Comparison of ENCODE assay signal across 16 cellular contexts in genomic region chr15:20361091-20361490, GRCh38.
DNase-seq lines count a peak whose midpoint lies in the region; ATAC-seq and TF ChIP-seq lines count a peak whose summit lies in the region.
"Had no signal": no experiment of that assay in that cellular context is flagged by ENCODE, and none has a peak within 500 bp of the region (broad histone marks: within the 10 kb centered on the region; RNA-seq: fewer than 3 reads in every experiment).

No MANE protein-coding gene starts in this region.

- H3K9me3 Mint-ChIP-seq in endodermal cell, result no peaks in the 10 kb centered on the region
- H3K9me3 Mint-ChIP-seq: CD4-positive, alpha-beta memory T cell had no signal

- 0 out of 3 replicates have a peak, but pooled peaks have one; percentile 2 for ATAC-seq in RWPE2 (ENCODE audit: low read depth)
- ATAC-seq in thoracic aorta (ENCODE audit: insufficient number of reproducible peaks, low FRiP score, low read depth), result peak; percentile 15
- ATAC-seq in HG02970 (IDR thresholded peaks at IDR 0.05; ENCODE audit: low FRiP score, unreplicated experiment), result no peak

- no peaks in the 10 kb centered on the region for H3K27me3 Mint-ChIP-seq in endodermal cell (ENCODE audit: insufficient read depth)

- H3K4me1 Mint-ChIP-seq in endodermal cell, result no peaks in the 10 kb centered on the region

- H3K27ac ChIP-seq in HUES64 (ENCODE audit: low read depth, low read length) (no peak overlapping the region), RWPE2 (ENCODE audit: poor library complexity, severe bottlenecking) (no peak overlapping the region), endodermal cell (ENCODE audit: low read depth, low read length) (no peak overlapping the region), thoracic aorta (no peak overlapping the region)
- H3K27ac ChIP-seq: GM23248 had no signal

- H3K36me3 ChIP-seq in HUES64 (ENCODE audit: insufficient read depth, low read length), result no peaks in the 10 kb centered on the region
- no peaks in the 10 kb centered on the region for H3K36me3 ChIP-seq in RWPE2 (ENCODE audit: low read depth)
- no peaks in the 10 kb centered on the region for H3K36me3 ChIP-seq in endodermal cell (ENCODE audit: control insufficient read depth, insufficient read depth, low read length)
- H3K36me3 ChIP-seq in thoracic aorta, result no peaks in the 10 kb centered on the region

- H3K27me3 ChIP-seq in HUES64 (ENCODE audit: insufficient read depth, low read length) (no peaks in the 10 kb centered on the region), RWPE2 (ENCODE audit: insufficient read depth, poor library complexity, severe bottlenecking) (peaks cover 35% of the 10 kb centered on the region), endodermal cell (ENCODE audit: control insufficient read depth, insufficient read depth, low read length, poor library complexity, severe bottlenecking) (no peaks in the 10 kb centered on the region), thoracic aorta (replicated peaks; ENCODE audit: insufficient read depth) (no peaks in the 10 kb centered on the region)

- H3K36me3 Mint-ChIP-seq in endodermal cell (ENCODE audit: low read depth), result peaks cover under 1% of the 10 kb centered on the region
- H3K36me3 Mint-ChIP-seq: CD4-positive, alpha-beta memory T cell had no signal

- no peaks in the 10 kb centered on the region for H3K4me1 ChIP-seq in HUES64 (ENCODE audit: insufficient read depth, low read length)
- no peaks in the 10 kb centered on the region for H3K4me1 ChIP-seq in RWPE2 (ENCODE audit: insufficient read depth, poor library complexity, severe bottlenecking)
- no peaks in the 10 kb centered on the region for H3K4me1 ChIP-seq in endodermal cell (ENCODE audit: control insufficient read depth, insufficient read depth, low read length)
- no peaks in the 10 kb centered on the region for H3K4me1 ChIP-seq in thoracic aorta (ENCODE audit: control insufficient read depth in 1 of 2, low read depth in 2 of 2)

- H3K4me3 ChIP-seq in HUES64 (ENCODE audit: low read length) (peak overlapping the region; percentile 0; the same call in 1 of the 2 replicates), RWPE2 (ENCODE audit: severe bottlenecking) (no peak overlapping the region), endodermal cell (ENCODE audit: low read length) (peak overlapping the region; percentile 11), thoracic aorta (no peak overlapping the region)
- H3K4me3 ChIP-seq: GM23248 had no signal

- H3K9me3 ChIP-seq in HUES64 (ENCODE audit: insufficient read depth, low read depth, low read length), result peaks cover 100% of the 10 kb centered on the region
- peaks cover 2% of the 10 kb centered on the region for H3K9me3 ChIP-seq in RWPE2 (ENCODE audit: severe bottlenecking)
- H3K9me3 ChIP-seq in endodermal cell (ENCODE audit: control insufficient read depth, low read length), result peaks cover 88% of the 10 kb centered on the region
- H3K9me3 ChIP-seq in thoracic aorta, result no peaks in the 10 kb centered on the region

- DNase-seq in RWPE2 (ENCODE audit: low spot score), result no peak
- DNase-seq in endodermal cell, result no peak
- no peak for DNase-seq in thoracic aorta (ENCODE audit: low spot score)
- DNase-seq in iPS-NIHi11 (ENCODE audit: low spot score), result no peak
- no peak for DNase-seq in RKO (ENCODE audit: low spot score)
- DNase-seq: C1 segment of cervical spinal cord; Calu3; CD4-positive, alpha-beta memory T cell; COR-L47; DMS53; DMS79 treated with DMSO at 0.1 percent for 48 hours; GM23248; H7; HCEC 1CT had no signal

- no peak overlapping the region for H3K4me3 Mint-ChIP-seq in endodermal cell
- H3K4me3 Mint-ChIP-seq: CD4-positive, alpha-beta memory T cell had no signal

- TF ChIP-seq CTCF in RWPE2 (IDR thresholded peaks at IDR 0.05; ENCODE audit: poor library complexity, severe bottlenecking) (no peak), endodermal cell (conservative IDR thresholded peaks at IDR 0.05) (no peak), thoracic aorta (IDR thresholded peaks at IDR 0.05) (no peak)

- no peak overlapping the region for H3K27ac Mint-ChIP-seq in endodermal cell
- H3K27ac Mint-ChIP-seq: CD4-positive, alpha-beta memory T cell had no signal

- H3K9ac ChIP-seq in HUES64 (ENCODE audit: low read depth, low read length) (no peak overlapping the region), endodermal cell (ENCODE audit: extremely low read depth, low read length, poor library complexity, severe bottlenecking) (no peak overlapping the region)
- H3K9ac ChIP-seq: GM23248 had no signal

Comparison
In these comparisons a context has a peak if more than half of its experiments do, and no peak if none do; other contexts are left out.
1. H3K4me3 ChIP-seq: peak in HUES64 (single experiment) and endodermal cell (single experiment); none in RWPE2 (single experiment) and thoracic aorta (single experiment).